Comparison of ENCODE assay signal across 16 cellular contexts in the genomic region with DNA sequence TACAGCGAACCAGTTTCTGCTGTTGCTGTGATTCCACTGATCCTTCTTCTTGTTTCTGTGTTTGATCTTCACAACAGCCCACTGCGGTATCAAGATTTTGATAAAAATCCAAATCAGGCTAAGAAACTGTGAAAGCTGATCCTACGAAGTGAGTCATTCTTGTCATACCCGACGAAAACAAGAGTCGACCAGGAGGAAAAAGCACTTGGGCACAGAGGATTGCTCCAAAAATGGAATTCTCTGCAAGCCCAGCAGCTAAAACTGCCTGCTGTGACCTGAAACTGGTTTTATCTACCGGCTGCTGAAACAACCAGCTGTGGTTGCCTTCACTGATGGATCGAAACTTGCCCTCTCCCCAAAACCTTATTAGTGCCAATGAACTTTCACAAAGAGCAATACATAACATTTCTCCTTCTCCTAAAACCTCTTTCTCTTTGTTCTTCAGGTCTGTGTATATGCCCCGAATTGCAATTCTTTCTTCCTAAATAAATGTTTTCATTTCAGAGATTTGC.
"Had no signal": no experiment of that assay in that cellular context is flagged by ENCODE, and none has a peak within 500 bp of the region (broad histone marks: within the 10 kb centered on the region; RNA-seq: fewer than 3 reads in every experiment).

No MANE protein-coding gene starts in this region.

- H3K27ac ChIP-seq: gastrocnemius medialis, heart right ventricle, lower lobe of right lung, suprapubic skin, upper lobe of left lung had no signal

- H3K9me3 ChIP-seq: gastrocnemius medialis, heart right ventricle, lower lobe of right lung, suprapubic skin, upper lobe of left lung had no signal

- H3K4me1 Mint-ChIP-seq: activated CD8-positive, alpha-beta memory T cell treated with anti-CD3 and anti-CD28 coated beads, Interleukin-2, amount 10 ng/mL, durations not matched to agents 7 days and 5 days; activated naive CD8-positive, alpha-beta T cell treated with anti-CD3 and anti-CD28 coated beads, Interleukin-2, amount 10 ng/mL, durations not matched to agents 7 days and 5 days; naive thymus-derived CD4-positive, alpha-beta T cell had no signal

- ATAC-seq: activated CD8-positive, alpha-beta memory T cell treated with anti-CD3 and anti-CD28 coated beads, Interleukin-2, amount 10 ng/mL, durations not matched to agents 7 days and 5 days; activated T-cell treated with anti-CD3 and anti-CD28 coated beads, Interleukin-2, amount 50 U/mL, for 4 hours; gastrocnemius medialis; heart right ventricle; lower lobe of right lung; naive thymus-derived CD4-positive, alpha-beta T cell; sciatic nerve had no signal

- H3K36me3 Mint-ChIP-seq: activated CD8-positive, alpha-beta memory T cell treated with anti-CD3 and anti-CD28 coated beads, Interleukin-2, amount 10 ng/mL, durations not matched to agents 7 days and 5 days; activated naive CD8-positive, alpha-beta T cell treated with anti-CD3 and anti-CD28 coated beads, Interleukin-2, amount 10 ng/mL, durations not matched to agents 7 days and 5 days; naive thymus-derived CD4-positive, alpha-beta T cell had no signal

- H3K4me3 ChIP-seq: gastrocnemius medialis, heart right ventricle, lower lobe of right lung, suprapubic skin, upper lobe of left lung had no signal

- H3K36me3 ChIP-seq: gastrocnemius medialis, heart right ventricle, lower lobe of right lung, suprapubic skin, upper lobe of left lung had no signal

- H3K4me3 Mint-ChIP-seq: activated CD8-positive, alpha-beta memory T cell treated with anti-CD3 and anti-CD28 coated beads, Interleukin-2, amount 10 ng/mL, durations not matched to agents 7 days and 5 days; activated naive CD8-positive, alpha-beta T cell treated with anti-CD3 and anti-CD28 coated beads, Interleukin-2, amount 10 ng/mL, durations not matched to agents 7 days and 5 days; activated T-cell treated with anti-CD3 and anti-CD28 coated beads, Interleukin-2, amount 50 U/mL, for 4 hours; naive thymus-derived CD4-positive, alpha-beta T cell had no signal

- H3K27me3 ChIP-seq: gastrocnemius medialis, heart right ventricle, suprapubic skin, upper lobe of left lung had no signal

- H3K9me3 Mint-ChIP-seq: activated naive CD8-positive, alpha-beta T cell treated with anti-CD3 and anti-CD28 coated beads, Interleukin-2, amount 10 ng/mL, durations not matched to agents 7 days and 5 days had no signal

- H3K4me1 ChIP-seq: gastrocnemius medialis, heart right ventricle, lower lobe of right lung, suprapubic skin, upper lobe of left lung had no signal

- DNase-seq: activated CD4-positive, alpha-beta T cell treated with anti-CD3 and anti-CD28 coated beads, Interleukin-2, amount 50 U/mL, for 4 hours; activated CD4-positive, CD25-positive, alpha-beta regulatory T cell treated with anti-CD3 and anti-CD28 coated beads, Interleukin-2, amount 50 U/mL, for 72 hours; activated CD8-positive, alpha-beta memory T cell treated with anti-CD3 and anti-CD28 coated beads, Interleukin-2, amount 10 ng/mL, durations not matched to agents 7 days and 5 days; activated gamma-delta T cell treated with Interleukin-2 at 50 U/mL for 16 hours; activated naive CD8-positive, alpha-beta T cell treated with anti-CD3 and anti-CD28 coated beads, Interleukin-2, amount 10 ng/mL, durations not matched to agents 7 days and 5 days; activated T-cell treated with anti-CD3 and anti-CD28 coated beads, Interleukin-2, amount 50 U/mL, for 4 hours; effector CD8-positive, alpha-beta T cell; gastrocnemius medialis; heart right ventricle; lower lobe of right lung; naive thymus-derived CD4-positive, alpha-beta T cell; stimulated activated CD4-positive, alpha-beta T cell treated with anti-CD3 and anti-CD28 coated beads, Interleukin-12 subunit alpha, Interleukin-12 subunit beta, amount 100 ng/mL, for 4 hours; stimulated activated naive CD4-positive, alpha-beta T cell treated with Interleukin-2 at 50 U/mL for 16 hours; upper lobe of left lung had no signal

- H3K27ac Mint-ChIP-seq: activated CD8-positive, alpha-beta memory T cell treated with anti-CD3 and anti-CD28 coated beads, Interleukin-2, amount 10 ng/mL, durations not matched to agents 7 days and 5 days; activated naive CD8-positive, alpha-beta T cell treated with anti-CD3 and anti-CD28 coated beads, Interleukin-2, amount 10 ng/mL, durations not matched to agents 7 days and 5 days; naive thymus-derived CD4-positive, alpha-beta T cell had no signal

- H3K27me3 Mint-ChIP-seq: activated CD8-positive, alpha-beta memory T cell treated with anti-CD3 and anti-CD28 coated beads, Interleukin-2, amount 10 ng/mL, durations not matched to agents 7 days and 5 days; activated naive CD8-positive, alpha-beta T cell treated with anti-CD3 and anti-CD28 coated beads, Interleukin-2, amount 10 ng/mL, durations not matched to agents 7 days and 5 days; naive thymus-derived CD4-positive, alpha-beta T cell had no signal
